In genomic region chr7:129952653-129953560, GRCh38 we compare ENCODE assay signal across 1 cellular context.
TF ChIP-seq lines count a peak whose summit lies in the region.

Gene UBE2H, minus strand, starts transcription at chr7:129952960. Its CDS starts 405 bp downstream, at chr7:129952555.

TF ChIP-seq in HepG2, 621 proteins besides CTCF, POLR2A, EP300 and RAD21 (continued from another document and continues in another):
- TF ChIP-seq KIAA2018 (CRISPR knock-in tag; IDR thresholded peaks at IDR 0.05; ENCODE audit: borderline replicate concordance) (no peak), KLF13 (CRISPR knock-in tag; IDR thresholded peaks at IDR 0.05) (no peak), RNF219 (CRISPR knock-in tag; IDR thresholded peaks at IDR 0.05) (no peak), DZIP1 (CRISPR knock-in tag; IDR thresholded peaks at IDR 0.05) (no peak), ZNF550 (CRISPR knock-in tag; IDR thresholded peaks at IDR 0.05; ENCODE audit: borderline replicate concordance) (no peak), TMF1 (CRISPR knock-in tag; IDR thresholded peaks at IDR 0.05; ENCODE audit: low read depth) (no peak), HOXA7 (CRISPR knock-in tag; IDR thresholded peaks at IDR 0.05) (no peak), BORCS8-MEF2B (CRISPR knock-in tag; IDR thresholded peaks at IDR 0.05) (peak; percentile 64; the same call in 1 of the 2 replicates), MZF1 (CRISPR knock-in tag; IDR thresholded peaks at IDR 0.05; ENCODE audit: borderline replicate concordance) (no peak), ZNF790 (CRISPR knock-in tag; IDR thresholded peaks at IDR 0.05; ENCODE audit: borderline replicate concordance) (no peak), DNMT1 (CRISPR knock-in tag; IDR thresholded peaks at IDR 0.05) (no peak; the same call in 1 of the 2 replicates), SKIL (CRISPR knock-in tag; IDR thresholded peaks at IDR 0.05; ENCODE audit: borderline replicate concordance) (no peak), ZXDC (CRISPR knock-in tag; IDR thresholded peaks at IDR 0.05) (no peak), ATF2 (CRISPR knock-in tag; IDR thresholded peaks at IDR 0.05) (peak; percentile 100), ZNF142 (CRISPR knock-in tag; IDR thresholded peaks at IDR 0.05) (no peak), TEF (CRISPR knock-in tag; IDR thresholded peaks at IDR 0.05) (no peak), JUNB (CRISPR knock-in tag; IDR thresholded peaks at IDR 0.05; ENCODE audit: borderline replicate concordance) (no peak), ZNF264 (CRISPR knock-in tag; IDR thresholded peaks at IDR 0.05) (no peak), ZNF749 (CRISPR knock-in tag; IDR thresholded peaks at IDR 0.05; ENCODE audit: borderline replicate concordance) (no peak), ZNF839 (CRISPR knock-in tag; IDR thresholded peaks at IDR 0.05; ENCODE audit: borderline replicate concordance) (no peak), ZNF549 (CRISPR knock-in tag; IDR thresholded peaks at IDR 0.05) (no peak)
